ENCODE assay signal across 8 cellular contexts in the genomic region with DNA sequence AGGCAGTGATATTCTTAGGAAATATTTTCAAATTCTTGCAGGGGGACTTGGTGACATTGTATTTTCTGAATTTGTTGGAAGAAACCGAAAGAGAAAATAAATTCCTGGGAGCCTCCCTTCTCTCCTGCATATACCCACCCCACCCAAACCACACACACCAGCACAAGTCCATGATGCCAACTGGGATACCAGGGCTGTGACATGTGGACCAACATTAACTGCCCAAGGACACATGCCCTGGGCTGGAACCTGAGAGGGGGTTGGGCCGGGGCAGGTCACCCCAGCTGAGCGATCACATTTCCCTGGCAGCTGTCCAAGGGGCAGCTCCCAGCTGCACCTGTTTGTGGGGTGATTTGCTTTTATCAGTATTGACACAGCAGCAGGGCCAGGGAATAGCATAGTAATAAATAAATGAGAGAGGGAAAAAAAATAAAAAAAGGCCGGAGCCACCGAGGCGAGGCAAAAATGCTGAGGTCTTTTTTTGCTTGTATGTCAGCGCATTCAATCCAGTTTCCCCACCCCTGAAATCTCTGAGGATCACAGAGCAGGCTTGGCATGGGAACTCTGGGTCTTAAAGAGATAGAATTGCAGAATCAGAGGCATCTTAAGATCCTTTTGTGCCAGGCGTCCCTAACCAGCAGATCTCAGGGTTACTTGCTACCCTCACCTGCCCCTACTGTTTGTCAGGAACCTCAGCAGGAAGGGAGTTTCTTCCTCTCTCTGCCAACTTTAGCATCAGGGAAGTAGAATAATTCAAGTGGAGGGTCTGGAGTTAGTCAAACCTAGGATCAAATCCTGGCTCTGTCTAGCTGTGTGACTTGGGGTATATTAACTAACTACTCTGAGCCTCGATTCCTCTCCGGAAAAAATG.
DNase-seq lines count a peak whose midpoint lies in the region; ATAC-seq lines count a peak whose summit lies in the region.

No MANE protein-coding gene starts in this region.

- peaks cover 54% of the 10 kb centered on the region for H3K4me1 Mint-ChIP-seq in activated CD4-positive, alpha-beta T cell treated with anti-CD3 and anti-CD28 coated beads, Interleukin-2, amount 10 ng/mL, durations not matched to agents 7 days and 5 days

- 21 to 32% methylated on average over 10 of the region's 10 CpGs for WGBS in esophagus, 2 donors
- WGBS in urinary bladder, result 29% methylated on average over 10 of the region's 10 CpGs

- no peaks in the 10 kb centered on the region for H3K36me3 Mint-ChIP-seq in activated CD4-positive, alpha-beta T cell treated with anti-CD3 and anti-CD28 coated beads, Interleukin-2, amount 10 ng/mL, durations not matched to agents 7 days and 5 days (ENCODE audit: low read depth)

- peak overlapping the region; percentile 19 for H3K9ac ChIP-seq in muscle layer of colon (ENCODE audit: low read length)

- H3K4me1 ChIP-seq in esophagus (ENCODE audit: control insufficient read depth in 2 of 2, insufficient read depth in 2 of 2, low read length in 1 of 2), result peaks cover 2 to 4% of the 10 kb centered on the region in 2 donors
- peaks cover 19% of the 10 kb centered on the region for H3K4me1 ChIP-seq in muscle layer of colon (ENCODE audit: insufficient read depth, low read length)
- H3K4me1 ChIP-seq in urinary bladder (ENCODE audit: insufficient read depth), result no peaks in the 10 kb centered on the region

- ATAC-seq in GM19397 (IDR thresholded peaks at IDR 0.05; ENCODE audit: unreplicated experiment), result no peak

- H3K4me3 Mint-ChIP-seq in activated CD4-positive, alpha-beta T cell treated with anti-CD3 and anti-CD28 coated beads, Interleukin-2, amount 10 ng/mL, durations not matched to agents 7 days and 5 days, result peak overlapping the region; percentile 70

- H3K27me3 ChIP-seq in esophagus (ENCODE audit: control insufficient read depth in 1 of 2, insufficient read depth in 2 of 2, low read length in 2 of 2), result no peaks in the 10 kb centered on the region
- H3K27me3 ChIP-seq in muscle layer of colon (ENCODE audit: control insufficient read depth in 1 of 2, insufficient read depth in 2 of 2, low read length in 2 of 2), result no peaks in the 10 kb centered on the region

- POLR2A ChIA-PET in activated CD4-positive, alpha-beta T cell treated with anti-CD3 and anti-CD28 coated beads, Interleukin-2, amount 10 ng/mL, durations not matched to agents 7 days and 5 days (lab: Charles Lee), result interaction anchor here (0.6 kb wide), 1 partner anchor 22 kb away, joined by 3 read pairs; no protein-coding TSS in a partner anchor

- peak; percentile 22 for DNase-seq in NK-92 treated with Interleukin-12 subunit alpha and Interleukin-12 subunit beta, amount 100 ng/mL, for 24 hours (lab: John Stamatoyannopoulos, UW)
- DNase-seq in NK-92 (lab: John Stamatoyannopoulos, UW; ENCODE audit: unreplicated experiment) (no peak), NCI-H1930 (lab: John Stamatoyannopoulos, UW) (peak; percentile 39 to 57)
- peak; percentile 21 for DNase-seq in activated CD4-positive, alpha-beta T cell treated with anti-CD3 and anti-CD28 coated beads, Interleukin-2, amount 10 ng/mL, durations not matched to agents 7 days and 5 days

- no peaks in the 10 kb centered on the region for H3K9me3 ChIP-seq in esophagus (ENCODE audit: control insufficient read depth in 2 of 2, insufficient read depth in 1 of 2, low read depth in 1 of 2, low read length in 1 of 2)
- no peaks in the 10 kb centered on the region for H3K9me3 ChIP-seq in muscle layer of colon (ENCODE audit: low read length)

- H3K27ac ChIP-seq in esophagus (ENCODE audit: low read depth in 2 of 2, low read length in 1 of 2) (peak overlapping the region; percentile 93 to 98), muscle layer of colon (ENCODE audit: low read depth, low read length) (peak overlapping the region; percentile 93), urinary bladder (ENCODE audit: low read depth) (peak overlapping the region; percentile 94)

- H3K4me3 ChIP-seq in esophagus (ENCODE audit: low read depth in 1 of 2, low read length in 2 of 2) (peak overlapping the region in 1 of 2 donors; percentile 46), muscle layer of colon (ENCODE audit: low read depth in 1 of 2, low read length in 2 of 2) (peak overlapping the region in 1 of 2 donors; percentile 46), urinary bladder (ENCODE audit: low read depth, low read length) (peak overlapping the region; percentile 18)

- H3K9me3 Mint-ChIP-seq in activated CD4-positive, alpha-beta T cell treated with anti-CD3 and anti-CD28 coated beads, Interleukin-2, amount 10 ng/mL, durations not matched to agents 7 days and 5 days, result no peaks in the 10 kb centered on the region

- CTCF ChIA-PET in activated CD4-positive, alpha-beta T cell treated with anti-CD3 and anti-CD28 coated beads, Interleukin-2, amount 10 ng/mL, durations not matched to agents 7 days and 5 days (lab: Charles Lee), result interaction anchor here (0.6 to 1.3 kb wide), 5 partner anchors 8 to 85 kb away, joined by 3 to 4 read pairs (median 3); no protein-coding TSS in a partner anchor

- no peaks in the 10 kb centered on the region for H3K27me3 Mint-ChIP-seq in activated CD4-positive, alpha-beta T cell treated with anti-CD3 and anti-CD28 coated beads, Interleukin-2, amount 10 ng/mL, durations not matched to agents 7 days and 5 days

- peak overlapping the region; percentile 88 for H3K27ac Mint-ChIP-seq in activated CD4-positive, alpha-beta T cell treated with anti-CD3 and anti-CD28 coated beads, Interleukin-2, amount 10 ng/mL, durations not matched to agents 7 days and 5 days

- H3K36me3 ChIP-seq in esophagus (ENCODE audit: control insufficient read depth in 2 of 2, insufficient read depth in 2 of 2, low read length in 1 of 2) (no peaks in the 10 kb centered on the region), muscle layer of colon (ENCODE audit: insufficient read depth, low read length) (no peaks in the 10 kb centered on the region), urinary bladder (ENCODE audit: insufficient read depth) (no peaks in the 10 kb centered on the region)
